ENCODE assay signal across 1 cellular context in the genomic region with DNA sequence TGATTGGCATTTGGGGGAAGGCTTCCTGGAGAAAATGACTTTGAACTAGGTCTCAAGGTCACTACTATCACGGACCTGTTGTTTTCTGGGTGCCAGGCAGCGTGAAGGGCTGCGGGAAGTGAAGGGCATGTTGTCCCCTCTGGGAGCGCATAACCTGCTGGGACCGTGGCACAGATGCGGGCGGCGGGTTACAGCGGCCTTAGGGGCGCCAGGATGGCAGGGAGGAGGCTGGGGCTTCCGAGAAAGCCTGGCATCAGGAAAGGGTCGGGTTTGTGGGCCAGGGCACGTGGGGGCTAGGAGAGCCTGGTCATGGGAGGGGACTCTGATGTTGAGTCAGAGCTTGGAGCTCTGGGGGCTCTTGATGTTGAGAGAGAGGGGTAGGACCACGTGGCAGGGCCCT.
A peak's percentile ranks its signal among the peaks of the same experiment; 100 is the strongest.
TF ChIP-seq lines count a peak whose summit lies in the region.

No MANE protein-coding gene starts in this region.

TF ChIP-seq in K562, 482 proteins besides CTCF, POLR2A, EP300 and RAD21:
- no peak for TF ChIP-seq ELF4 (CRISPR knock-in tag; IDR thresholded peaks at IDR 0.05)
- peak; percentile 36; the same call in 1 of the 2 replicates for TF ChIP-seq POLR2G (IDR thresholded peaks at IDR 0.05; ENCODE audit: low read depth, low read length)
- TF ChIP-seq ZNF444 (CRISPR knock-in tag; IDR thresholded peaks at IDR 0.05) = no peak
- peak; percentile 32; the same call in 1 of the 2 replicates for TF ChIP-seq RBFOX2 (IDR thresholded peaks at IDR 0.05; ENCODE audit: low read depth, low read length)
